Comparison of ENCODE assay signal across 9 cellular contexts in the genomic region with DNA sequence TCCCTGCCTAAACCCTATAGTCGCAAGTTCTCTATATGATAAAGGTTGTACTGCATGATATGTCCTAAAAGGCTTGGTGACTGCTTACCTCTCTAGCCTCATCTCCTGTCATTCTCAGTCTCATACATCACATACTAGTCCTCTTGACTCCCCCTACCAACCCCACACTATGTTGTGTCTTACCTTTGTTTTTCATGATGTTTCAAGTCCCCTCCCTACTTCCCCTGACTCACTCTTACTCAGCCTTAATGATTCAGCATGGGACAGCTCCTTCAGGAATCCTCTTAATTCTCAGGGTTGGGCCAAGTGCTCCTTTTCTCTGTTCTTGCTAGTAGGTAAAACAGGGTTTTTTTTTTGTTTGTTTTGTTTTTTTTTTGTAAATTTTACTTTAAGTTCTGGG. TPM values are rescaled to one million over a fixed set of nuclear protein-coding genes. Genes with fewer than 3 reads are reported as not detected.
DNase-seq lines count a peak whose midpoint lies in the region; ATAC-seq and TF ChIP-seq lines count a peak whose summit lies in the region.
"Had no signal": no experiment of that assay in that cellular context is flagged by ENCODE, and none has a peak within 500 bp of the region (broad histone marks: within the 10 kb centered on the region; RNA-seq: fewer than 3 reads in every experiment).

No MANE protein-coding gene starts in this region.

- intact Hi-C loops in Calu3 (cut with micrococcal nuclease; ENCODE audit: unreplicated experiment): no loop called here

- TF ChIP-seq CTCF in Calu3 (IDR thresholded peaks at IDR 0.05; ENCODE audit: unreplicated experiment): no peak
- TF ChIP-seq CTCF in brain microvascular endothelial cell (IDR thresholded peaks at IDR 0.05; ENCODE audit: low read depth, low read length, missing control alignments): no peak

- DNase-seq in Calu3 (peak; percentile 28), Kasumi-1 (lab: John Stamatoyannopoulos, UW) (peak; percentile 13 to 38), brain microvascular endothelial cell (peak; percentile 65), memory B cell (ENCODE audit: low spot score in 2 of 2) (no peak), HuH-7.5 (ENCODE audit: low spot score) (no peak)
- DNase-seq: NCI-H526 had no signal

- CTCF ChIA-PET in Calu3 (lab: Charles Lee): interaction anchor here (0.7 kb wide), 1 partner anchor 644 kb away, joined by 3 read pairs; no protein-coding TSS in a partner anchor

- no peaks in the 10 kb centered on the region for H3K36me3 ChIP-seq in brain microvascular endothelial cell (replicated peaks)

- BruUV-seq in Calu3 (replicated peaks; lab: Mats Ljungman, UMichigan): no TSS peak

- H3K27me3 ChIP-seq in brain microvascular endothelial cell (replicated peaks): no peaks in the 10 kb centered on the region

- H3K27ac Mint-ChIP-seq in Calu3 (ENCODE audit: unreplicated experiment) (peak overlapping the region; percentile 95), memory B cell (peak overlapping the region; percentile 12)

- H3K9me3 Mint-ChIP-seq in Calu3 (ENCODE audit: low read depth, unreplicated experiment): no peaks in the 10 kb centered on the region
- no peaks in the 10 kb centered on the region for H3K9me3 Mint-ChIP-seq in memory B cell

- H3K4me1 Mint-ChIP-seq in Calu3 (ENCODE audit: low read depth, unreplicated experiment) (peaks cover 73% of the 10 kb centered on the region), memory B cell (peaks cover 39% of the 10 kb centered on the region)

- in situ Hi-C loops in brain microvascular endothelial cell (cut with HindIII; ENCODE audit: low pct_ligation_motif_present, low sequenced_read_pairs): no loop called here

- ATAC-seq in memory B cell (ENCODE audit: low read depth) (no peak), HG02981 (IDR thresholded peaks at IDR 0.05; ENCODE audit: unreplicated experiment) (no peak), HG03378 (IDR thresholded peaks at IDR 0.05; ENCODE audit: unreplicated experiment) (no peak), GM21717 (IDR thresholded peaks at IDR 0.05; ENCODE audit: unreplicated experiment) (no peak)

- H3K4me3 Mint-ChIP-seq in Calu3 (ENCODE audit: low read depth, unreplicated experiment) (peak overlapping the region; percentile 17), memory B cell (no peak overlapping the region)

- H3K27me3 Mint-ChIP-seq in Calu3 (ENCODE audit: unreplicated experiment): no peaks in the 10 kb centered on the region
- H3K27me3 Mint-ChIP-seq in memory B cell: no peaks in the 10 kb centered on the region

- H3K36me3 Mint-ChIP-seq in Calu3 (ENCODE audit: insufficient read depth, unreplicated experiment) (peaks cover 24% of the 10 kb centered on the region), memory B cell (peaks cover 4% of the 10 kb centered on the region)

- no peak overlapping the region for H3K27ac ChIP-seq in brain microvascular endothelial cell

- no peak overlapping the region for H3K4me3 ChIP-seq in brain microvascular endothelial cell (ENCODE audit: low read depth, low read length)

RNA-seq across cellular contexts. Expression of gene SLMAP, which starts 49.6 kb away (rescaled TPM):
- total RNA-seq in Calu3 (2022): 103 and 114 TPM in 2 replicates

Comparison
In these comparisons a context has a peak if more than half of its experiments do, and no peak if none do; other contexts are left out.
1. DNase-seq: peak in Calu3 (single experiment), Kasumi-1 (2 of 2) and brain microvascular endothelial cell (single experiment); none in memory B cell (0 of 2) and HuH-7.5 (single experiment).